ENCODE assay signal across 1 cellular context in the genomic region with DNA sequence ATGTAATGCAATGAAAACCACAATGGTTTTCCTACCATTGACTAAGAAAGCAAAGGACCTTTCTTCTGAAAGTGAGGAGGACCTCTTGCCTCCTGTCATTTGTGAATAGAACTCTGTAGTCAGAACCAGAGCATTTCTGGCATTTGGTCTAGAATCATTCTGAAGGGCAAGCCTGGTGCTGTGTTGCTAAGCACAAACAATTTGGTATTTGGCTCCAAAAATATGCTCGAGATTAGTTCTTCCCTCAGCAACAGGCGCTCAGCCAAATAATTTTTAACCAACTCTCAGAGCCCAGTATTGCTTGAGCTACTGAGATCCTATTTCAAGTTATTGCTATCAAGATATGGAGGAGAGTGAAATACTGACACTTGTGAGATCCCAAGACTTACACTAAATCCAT.
TF ChIP-seq lines count a peak whose summit lies in the region.

No MANE protein-coding gene starts in this region.

TF ChIP-seq in IMR-90, 13 proteins besides CTCF, POLR2A, EP300 and RAD21 (continued from another document):
- TF ChIP-seq, protein P1, sequence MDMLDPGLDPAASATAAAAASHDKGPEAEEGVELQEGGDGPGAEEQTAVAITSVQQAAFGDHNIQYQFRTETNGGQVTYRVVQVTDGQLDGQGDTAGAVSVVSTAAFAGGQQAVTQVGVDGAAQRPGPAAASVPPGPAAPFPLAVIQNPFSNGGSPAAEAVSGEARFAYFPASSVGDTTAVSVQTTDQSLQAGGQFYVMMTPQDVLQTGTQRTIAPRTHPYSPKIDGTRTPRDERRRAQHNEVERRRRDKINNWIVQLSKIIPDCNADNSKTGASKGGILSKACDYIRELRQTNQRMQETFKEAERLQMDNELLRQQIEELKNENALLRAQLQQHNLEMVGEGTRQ (IDR thresholded peaks at IDR 0.05; ENCODE audit: low read depth, low read length), result no peak
